Comparison of ENCODE assay signal across 12 cellular contexts in the genomic region with DNA sequence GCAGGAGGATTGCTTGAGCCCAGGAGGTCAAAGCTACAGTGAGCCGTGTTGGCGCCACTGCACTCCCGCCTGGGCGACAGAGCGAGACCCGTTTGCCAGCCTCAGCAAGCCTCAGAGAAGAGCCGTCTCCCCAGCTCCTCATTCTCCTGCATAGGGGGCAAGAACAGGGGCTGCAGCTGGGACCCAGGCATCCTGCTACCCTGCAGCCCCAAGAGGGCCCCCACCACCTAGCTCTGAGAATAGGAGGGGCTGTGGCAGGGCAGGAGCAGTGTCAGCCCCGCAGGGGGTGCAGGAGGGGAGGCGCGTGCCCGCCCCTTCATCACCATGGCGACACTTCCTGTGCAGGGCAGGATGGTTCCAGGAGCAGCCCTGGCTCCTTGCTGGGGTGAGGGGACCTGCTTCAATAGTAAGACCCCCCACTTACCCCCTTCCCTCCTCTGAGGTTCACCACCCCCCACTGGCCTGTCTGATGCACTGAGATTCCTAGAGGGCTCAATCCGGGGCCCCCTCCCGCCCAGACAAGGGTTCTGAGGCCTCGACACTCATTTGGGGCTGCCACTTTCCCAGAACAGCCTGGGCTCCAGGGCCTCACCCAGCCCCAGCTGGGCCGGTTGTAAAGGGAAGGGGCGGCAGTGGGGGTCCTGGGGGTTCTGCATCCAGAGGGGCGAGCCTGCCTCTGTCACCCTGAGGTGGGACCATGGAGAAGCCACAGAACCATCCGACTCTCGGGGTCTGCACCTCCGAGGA.
DNase-seq lines count a peak whose midpoint lies in the region; ATAC-seq and TF ChIP-seq lines count a peak whose summit lies in the region.
"Had no signal": no experiment of that assay in that cellular context is flagged by ENCODE, and none has a peak within 500 bp of the region (broad histone marks: within the 10 kb centered on the region; RNA-seq: fewer than 3 reads in every experiment).

No MANE protein-coding gene starts in this region.

- H3K27me3 ChIP-seq in iPS-15b (ENCODE audit: control insufficient read depth, insufficient read depth, low read length) = no peaks in the 10 kb centered on the region
- no peaks in the 10 kb centered on the region for H3K27me3 ChIP-seq in stomach smooth muscle (ENCODE audit: control insufficient read depth in 1 of 2, insufficient read depth in 2 of 2, low read length in 2 of 2)
- H3K27me3 ChIP-seq: ovary had no signal

- no peak for TF ChIP-seq CTCF in RWPE1 (conservative IDR thresholded peaks at IDR 0.05; ENCODE audit: low read depth)

- DNase-seq in NCI-H1417 (lab: John Stamatoyannopoulos, UW) = peak in 2 of 3 experiments; percentile 35 to 44
- no peak for DNase-seq in NCI-H1417 treated with DMSO at 0.1 percent for 48 hours (lab: John Stamatoyannopoulos, UW)
- DNase-seq in RWPE1 (ENCODE audit: low spot score) = no peak
- DNase-seq in activated CD4-positive, alpha-beta T cell treated with anti-CD3 and anti-CD28 coated beads for 48 hours = no peak
- DNase-seq in stimulated activated CD4-positive, alpha-beta T cell treated with anti-CD3 and anti-CD28 coated beads, Interleukin-15, amount 100 ng/mL, for 24 hours = no peak
- DNase-seq: 8988T; activated CD4-positive, alpha-beta T cell treated with anti-CD3 and anti-CD28 coated beads, Interleukin-2, amount 10 ng/mL, durations not matched to agents 24 days and 14 days; activated naive CD4-positive, alpha-beta T cell treated with anti-CD3 and anti-CD28 coated beads, Interleukin-2, amount 50 U/mL, for 16 hours had no signal

- no peaks in the 10 kb centered on the region for H3K9me3 ChIP-seq in iPS-15b (ENCODE audit: control insufficient read depth, insufficient read depth, low read length)
- H3K9me3 ChIP-seq in stomach smooth muscle (ENCODE audit: control insufficient read depth in 2 of 2, low read length in 2 of 2) = no peaks in the 10 kb centered on the region
- H3K9me3 ChIP-seq: ovary had no signal

- CTCF ChIA-PET in RWPE1 (lab: Yijun Ruan, JAX) = interaction anchor here (0.7 to 6.7 kb wide), 5 partner anchors 11 to 52 kb away, joined by 3 to 44 read pairs (median 7); partner anchors contain the start of gene PAM16

- H3K27ac ChIP-seq in RWPE1 (peak overlapping the region; percentile 95), stomach smooth muscle (ENCODE audit: low read length) (peak overlapping the region; percentile 46)

- peaks cover 23% of the 10 kb centered on the region for H3K4me1 ChIP-seq in iPS-15b (ENCODE audit: control insufficient read depth, insufficient read depth, low read length)
- peaks cover 30% of the 10 kb centered on the region for H3K4me1 ChIP-seq in stomach smooth muscle (ENCODE audit: control insufficient read depth, insufficient read depth, low read length)

- peak overlapping the region; percentile 16 for H3K9ac ChIP-seq in iPS-15b (ENCODE audit: low read depth, low read length)
- H3K9ac ChIP-seq in stomach smooth muscle (ENCODE audit: low read length in 2 of 2) = no peak overlapping the region

- ATAC-seq in HG02852 (IDR thresholded peaks at IDR 0.05; ENCODE audit: unreplicated experiment) = no peak

- H3K36me3 ChIP-seq in iPS-15b (ENCODE audit: control insufficient read depth, insufficient read depth, low read length) (peaks cover 19% of the 10 kb centered on the region), stomach smooth muscle (ENCODE audit: control insufficient read depth in 2 of 2, insufficient read depth in 2 of 2, low read length in 2 of 2) (peaks cover 3 to 8% of the 10 kb centered on the region in 2 donors)
- H3K36me3 ChIP-seq: ovary had no signal

- H3K4me3 ChIP-seq in iPS-15b (ENCODE audit: low read depth, low read length) (no peak overlapping the region), stomach smooth muscle (ENCODE audit: low read length in 2 of 2) (no peak overlapping the region)
- H3K4me3 ChIP-seq: ovary had no signal

- POLR2A ChIA-PET in RWPE1 (lab: Yijun Ruan, JAX; ENCODE audit: low non-redundant PET) = no interaction called here

Comparison
In these comparisons a context has a peak if more than half of its experiments do, and no peak if none do; other contexts are left out.
1. DNase-seq: peak in NCI-H1417 (2 of 3); none in NCI-H1417 treated with DMSO at 0.1 percent for 48 hours (single experiment), RWPE1 (single experiment), activated CD4-positive, alpha-beta T cell treated with anti-CD3 and anti-CD28 coated beads for 48 hours (single experiment) and stimulated activated CD4-positive, alpha-beta T cell treated with anti-CD3 and anti-CD28 coated beads, Interleukin-15, amount 100 ng/mL, for 24 hours (single experiment).